Comparison of ENCODE assay signal across 1 cellular context in the genomic region with DNA sequence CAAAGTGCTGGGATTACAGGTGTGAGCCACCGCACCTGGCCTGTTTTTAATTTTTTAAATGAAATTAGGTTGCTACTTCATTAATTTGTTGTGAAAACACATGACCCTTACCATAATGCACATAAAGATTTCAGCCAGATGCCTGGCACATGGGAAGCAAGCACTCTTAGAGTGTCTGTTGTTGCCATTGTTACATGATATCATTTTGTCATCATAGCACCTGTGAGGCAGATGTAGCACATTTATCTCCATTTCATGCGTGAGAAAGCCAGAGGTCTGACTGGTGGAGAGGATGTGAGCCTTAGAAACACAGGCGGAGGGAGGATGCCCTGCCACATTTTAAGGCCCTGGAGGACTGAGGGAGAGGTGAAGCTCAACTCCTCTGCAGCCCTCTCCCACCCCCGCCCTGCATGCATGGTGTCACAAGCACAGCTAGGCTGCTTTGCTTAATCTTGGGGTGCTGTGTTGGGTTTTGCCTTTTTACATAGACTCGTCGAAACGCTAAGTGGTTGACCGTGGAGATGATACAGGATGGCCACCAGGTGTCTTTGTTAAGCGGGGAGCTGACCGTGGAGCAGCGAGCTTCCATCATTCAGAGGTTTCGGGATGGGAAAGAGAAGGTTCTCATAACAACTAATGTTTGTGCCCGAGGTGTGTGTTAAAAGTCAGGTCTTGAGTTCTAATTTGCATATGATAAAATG.
TF ChIP-seq lines count a peak whose summit lies in the region.

No MANE protein-coding gene starts in this region.

TF ChIP-seq in HepG2, 621 proteins besides CTCF, POLR2A, EP300 and RAD21:
- no peak for TF ChIP-seq CBFB (CRISPR knock-in tag; IDR thresholded peaks at IDR 0.05)
- TF ChIP-seq CREM (IDR thresholded peaks at IDR 0.05) = no peak
- no peak for TF ChIP-seq CREM (CRISPR knock-in tag; IDR thresholded peaks at IDR 0.05)
- TF ChIP-seq ZSCAN21 (CRISPR knock-in tag; IDR thresholded peaks at IDR 0.05; ENCODE audit: borderline replicate concordance) = no peak
- TF ChIP-seq HNRNPLL (IDR thresholded peaks at IDR 0.05; ENCODE audit: low read depth, low read length, poor library complexity, severe bottlenecking) = no peak
- no peak for TF ChIP-seq SIN3A (IDR thresholded peaks at IDR 0.05; ENCODE audit: borderline replicate concordance, low read depth, low read length)
- no peak for TF ChIP-seq KDM6A (CRISPR knock-in tag; IDR thresholded peaks at IDR 0.05; ENCODE audit: low read depth)
- TF ChIP-seq ZNF337 (CRISPR knock-in tag; IDR thresholded peaks at IDR 0.05; ENCODE audit: borderline replicate concordance, low read depth) = no peak
- TF ChIP-seq PHB2 (IDR thresholded peaks at IDR 0.05; ENCODE audit: partially characterized antibody) = no peak
- no peak for TF ChIP-seq ERF (CRISPR knock-in tag; IDR thresholded peaks at IDR 0.05)
- no peak for TF ChIP-seq MEIS2 (CRISPR knock-in tag; IDR thresholded peaks at IDR 0.05)
- TF ChIP-seq TOE1 (CRISPR knock-in tag; IDR thresholded peaks at IDR 0.05) = no peak
- no peak for TF ChIP-seq NFE2L1 (CRISPR knock-in tag; IDR thresholded peaks at IDR 0.05; ENCODE audit: borderline replicate concordance)
- no peak for TF ChIP-seq MAFK (conservative IDR thresholded peaks at IDR 0.05 in 1 of 2, IDR thresholded peaks at IDR 0.05 in 1 of 2; ENCODE audit: low read length in 2 of 2)
- no peak for TF ChIP-seq ZNF44 (CRISPR knock-in tag; IDR thresholded peaks at IDR 0.05)
- no peak for TF ChIP-seq KLF15 (CRISPR knock-in tag; IDR thresholded peaks at IDR 0.05; ENCODE audit: borderline replicate concordance)
- TF ChIP-seq, protein P1, sequence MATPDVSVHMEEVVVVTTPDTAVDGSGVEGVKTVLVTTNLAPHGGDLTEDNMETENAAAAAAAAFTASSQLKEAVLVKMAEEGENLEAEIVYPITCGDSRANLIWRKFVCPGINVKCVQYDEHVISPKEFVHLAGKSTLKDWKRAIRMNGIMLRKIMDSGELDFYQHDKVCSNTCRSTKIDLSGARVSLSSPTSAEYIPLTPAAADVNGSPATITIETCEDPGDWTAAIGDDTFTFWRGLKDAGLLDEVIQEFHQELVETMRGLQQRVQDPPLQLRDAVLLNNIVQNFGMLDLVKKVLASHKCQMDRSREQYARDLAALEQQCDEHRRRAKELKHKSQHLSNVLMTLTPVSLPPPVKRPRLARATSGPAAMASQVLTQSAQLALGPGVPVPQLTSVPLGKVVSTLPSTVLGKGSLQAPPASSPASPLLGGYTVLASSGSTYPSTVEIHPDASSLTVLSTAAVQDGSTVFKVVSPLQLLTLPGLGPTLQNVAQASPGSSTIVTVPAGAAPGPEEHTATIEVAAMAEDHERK (CRISPR knock-in tag; IDR thresholded peaks at IDR 0.05; ENCODE audit: low read depth) = no peak
- TF ChIP-seq MXD4 (CRISPR knock-in tag; IDR thresholded peaks at IDR 0.05) = no peak
- no peak for TF ChIP-seq ZFP90 (CRISPR knock-in tag; IDR thresholded peaks at IDR 0.05; ENCODE audit: borderline replicate concordance)
